ENCODE assay signal across 8 cellular contexts in genomic region chr22:43848366-43849171, GRCh38.
DNase-seq lines count a peak whose midpoint lies in the region; ATAC-seq and TF ChIP-seq lines count a peak whose summit lies in the region.

No MANE protein-coding gene starts in this region.

- ATAC-seq in GM18867 (IDR thresholded peaks at IDR 0.05; ENCODE audit: unreplicated experiment) (no peak), GM18505 (IDR thresholded peaks at IDR 0.05; ENCODE audit: unreplicated experiment) (no peak)

- no peak overlapping the region for H3K4me3 Mint-ChIP-seq in nephron progenitor cell

- in situ Hi-C loops in T47D (cut with HindIII; ENCODE audit: low pct_unique_long_range_greater_than_20kb, low sequenced_read_pairs): no loop called here

- peak; percentile 39 for TF ChIP-seq CTCF in nephron progenitor cell (IDR thresholded peaks at IDR 0.05)
- no peak for TF ChIP-seq CTCF in GM10266 (IDR thresholded peaks at IDR 0.05; ENCODE audit: control insufficient read depth, insufficient read depth, low read depth, missing control alignments)

- H3K4me1 Mint-ChIP-seq in nephron progenitor cell: peaks cover 37% of the 10 kb centered on the region

- no peaks in the 10 kb centered on the region for H3K9me3 Mint-ChIP-seq in nephron progenitor cell

- no peak overlapping the region for H3K27ac Mint-ChIP-seq in nephron progenitor cell

- DNase-seq in GM03348 (ENCODE audit: low spot score) (peak; percentile 56), NCI-H146 (lab: John Stamatoyannopoulos, UW) (peak; percentile 82), T47D (ENCODE audit: low read depth in 1 of 2, low spot score in 1 of 2) (peak; percentile 57 to 58), nephron progenitor cell (no peak), GM10266 (ENCODE audit: extremely low spot score) (no peak)
- no peak for DNase-seq in stimulated activated CD4-positive, alpha-beta T cell treated with anti-CD3 and anti-CD28 coated beads, Interleukin-4, amount 100 ng/mL, for 4 hours

- peaks cover 4% of the 10 kb centered on the region for H3K27me3 Mint-ChIP-seq in nephron progenitor cell (ENCODE audit: low read depth, poor library complexity)

- no peak for TF ChIP-seq POLR2A in GM18505 (IDR thresholded peaks at IDR 0.05; ENCODE audit: borderline replicate concordance, extremely low read depth, insufficient read depth, insufficient read length)

- no peaks in the 10 kb centered on the region for H3K36me3 Mint-ChIP-seq in nephron progenitor cell (ENCODE audit: low read depth)

Comparison
In these comparisons a context has a peak if more than half of its experiments do, and no peak if none do; other contexts are left out.
1. DNase-seq: peak in GM03348 (single experiment), NCI-H146 (single experiment) and T47D (2 of 2); none in nephron progenitor cell (single experiment), stimulated activated CD4-positive, alpha-beta T cell treated with anti-CD3 and anti-CD28 coated beads, Interleukin-4, amount 100 ng/mL, for 4 hours (0 of 2) and GM10266 (single experiment).